Comparison of ENCODE assay signal across 3 cellular contexts in genomic region chr1:241840164-241840563, GRCh38.
TF ChIP-seq lines count a peak whose summit lies in the region.

No MANE protein-coding gene starts in this region.

TF ChIP-seq in IMR-90, 13 proteins besides CTCF, POLR2A, EP300 and RAD21:
- TF ChIP-seq FOS (IDR thresholded peaks at IDR 0.05; ENCODE audit: low read depth, low read length) (no peak), SMC3 (IDR thresholded peaks at IDR 0.05; ENCODE audit: low read depth, low read length) (no peak), CEBPB (IDR thresholded peaks at IDR 0.05; ENCODE audit: low read depth, low read length) (no peak), BHLHE40 (IDR thresholded peaks at IDR 0.05; ENCODE audit: low read depth, low read length) (no peak), ELK1 (IDR thresholded peaks at IDR 0.05; ENCODE audit: borderline replicate concordance, low read depth, low read length) (no peak), MXI1 (IDR thresholded peaks at IDR 0.05; ENCODE audit: borderline replicate concordance, low read depth, low read length) (no peak), MAZ (IDR thresholded peaks at IDR 0.05; ENCODE audit: borderline replicate concordance, low read depth, low read length) (no peak)

TF ChIP-seq in K562, 482 proteins besides CTCF, POLR2A, EP300 and RAD21:
- TF ChIP-seq STAT6 (CRISPR knock-in tag; IDR thresholded peaks at IDR 0.05), result no peak

TF ChIP-seq in HepG2, 621 proteins besides CTCF, POLR2A, EP300 and RAD21:
- peak; percentile 33; the same call in 1 of the 2 replicates for TF ChIP-seq CEBPG (CRISPR knock-in tag; IDR thresholded peaks at IDR 0.05)
- peak; percentile 74 for TF ChIP-seq BCL6 (CRISPR knock-in tag; IDR thresholded peaks at IDR 0.05)
- TF ChIP-seq ZNF331 (CRISPR knock-in tag; IDR thresholded peaks at IDR 0.05), result no peak
- TF ChIP-seq TRIM22 (IDR thresholded peaks at IDR 0.05), result no peak
- peak; percentile 62; the same call in 1 of the 2 replicates for TF ChIP-seq CEBPB (IDR thresholded peaks at IDR 0.05; ENCODE audit: borderline replicate concordance, low read depth, low read length)
- TF ChIP-seq HNF4A (CRISPR knock-in tag; IDR thresholded peaks at IDR 0.05), result 0 out of 2 replicates have a peak, but pooled peaks have one; percentile 39
- peak; percentile 96 for TF ChIP-seq ZNF12 (CRISPR knock-in tag; IDR thresholded peaks at IDR 0.05)
TF ChIP-seq in HepG2: peak in this region for 5.
